Comparison of ENCODE assay signal across 1 cellular context in genomic region chr13:50200562-50200961, GRCh38.
TF ChIP-seq lines count a peak whose summit lies in the region.

No MANE protein-coding gene starts in this region.

TF ChIP-seq in SK-N-SH treated with all-trans-retinoic acid at 6 μM for 48 hours, 23 proteins besides CTCF, POLR2A, EP300 and RAD21 (continued from another document):
- no peak for TF ChIP-seq ISL1 (CRISPR knock-in tag; IDR thresholded peaks at IDR 0.05)
